In the genomic region with DNA sequence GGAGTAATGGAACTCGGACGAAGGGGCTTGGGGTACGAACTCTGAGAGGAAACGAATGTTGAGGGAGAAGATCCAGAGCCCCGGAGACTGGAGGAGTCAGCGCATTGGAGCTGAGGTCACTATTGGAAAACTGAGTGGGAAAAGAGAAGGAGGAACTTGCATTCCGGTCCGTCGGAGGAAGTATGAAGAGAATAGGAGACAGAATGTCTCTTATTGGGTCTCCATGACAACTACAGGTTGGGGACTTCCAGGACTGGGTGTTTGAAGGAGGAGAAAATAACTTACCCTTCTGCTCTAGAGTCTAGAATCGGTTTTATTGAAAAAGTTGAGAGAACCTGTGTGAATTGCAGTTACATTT, we compare ENCODE assay signal across 8 cellular contexts. TPM values are rescaled to one million over a fixed set of nuclear protein-coding genes. Genes with fewer than 3 reads are reported as not detected.
A peak's percentile ranks its signal among the peaks of the same experiment; 100 is the strongest.
DNase-seq lines count a peak whose midpoint lies in the region; ATAC-seq and TF ChIP-seq lines count a peak whose summit lies in the region.

No MANE protein-coding gene starts in this region.

- H3K9ac ChIP-seq in MM.1S (ENCODE audit: low read length), result peak overlapping the region; percentile 86

- peaks cover 38% of the 10 kb centered on the region for H3K79me2 ChIP-seq in MM.1S (ENCODE audit: low read length)

- H3K27me3 ChIP-seq in MM.1S (replicated peaks; ENCODE audit: insufficient read depth, low read length) (no peaks in the 10 kb centered on the region), thymus (ENCODE audit: control insufficient read depth, insufficient read depth) (no peaks in the 10 kb centered on the region)

- H3K27ac ChIP-seq in MM.1S (ENCODE audit: low read length), result peak overlapping the region; percentile 40
- H3K27ac ChIP-seq in caudate nucleus (ENCODE audit: low read depth, low read length), result peak overlapping the region; percentile 92
- H3K27ac ChIP-seq in thymus (ENCODE audit: low read depth), result peak overlapping the region; percentile 90

- H3K36me3 ChIP-seq in MM.1S (replicated peaks; ENCODE audit: insufficient read depth, low read length) (no peaks in the 10 kb centered on the region; the same call in 1 of the 2 replicates), thymus (ENCODE audit: control insufficient read depth, insufficient read depth) (peaks cover 6% of the 10 kb centered on the region)

- DNase-seq in NCI-H146 (lab: John Stamatoyannopoulos, UW) (peak; percentile 25), NCI-H146 treated with DMSO at 0.1 percent for 48 hours (lab: John Stamatoyannopoulos, UW; ENCODE audit: unreplicated experiment) (no peak), MM.1S (peak; percentile 26), caudate nucleus (lab: John Stamatoyannopoulos, UW) (peak in 2 of 61 donors; percentile 7 to 44), left lobe of liver (ENCODE audit: low spot score) (no peak), NCI-H1105 treated with DMSO at 0.1 percent for 48 hours (lab: John Stamatoyannopoulos, UW) (no peak), UCSD-AML1 (lab: John Stamatoyannopoulos, UW; ENCODE audit: unreplicated experiment) (no peak)

- H3K4me2 ChIP-seq in MM.1S (ENCODE audit: low read depth, low read length), result peak overlapping the region; percentile 78

- no peak for TF ChIP-seq CTCF in MM.1S (IDR thresholded peaks at IDR 0.05; ENCODE audit: low read length)

- H3K4me3 ChIP-seq in MM.1S (ENCODE audit: low read length), result peak overlapping the region; percentile 79
- H3K4me3 ChIP-seq in thymus (ENCODE audit: low read length), result peak overlapping the region; percentile 99

- H2AFZ ChIP-seq in MM.1S (ENCODE audit: low read length), result peak overlapping the region; percentile 54

- H3K9me3 ChIP-seq in MM.1S (replicated peaks; ENCODE audit: insufficient read depth, low read length) (no peaks in the 10 kb centered on the region), thymus (ENCODE audit: control insufficient read depth) (no peaks in the 10 kb centered on the region)

- ATAC-seq in left lobe of liver, result peak; percentile 16

- H3K9me2 ChIP-seq in MM.1S (replicated peaks; ENCODE audit: insufficient read depth, low read length), result no peaks in the 10 kb centered on the region

- peaks cover 12% of the 10 kb centered on the region for H3K4me1 ChIP-seq in MM.1S (ENCODE audit: low read length)
- no peaks in the 10 kb centered on the region for H3K4me1 ChIP-seq in thymus (ENCODE audit: control insufficient read depth, insufficient read depth, low read length)

- 0 out of 2 replicates have a peak, but pooled peaks cover 4% of the 10 kb centered on the region for H3F3A ChIP-seq in MM.1S (ENCODE audit: insufficient read depth, low read length)

- H4K20me1 ChIP-seq in MM.1S (ENCODE audit: insufficient read depth, low read length), result no peaks in the 10 kb centered on the region

- 1% methylated on average over 10 of the region's 10 CpGs for WGBS in thymus

RNA-seq across cellular contexts. Expression of gene GOSR1, which starts 0.5 kb away (rescaled TPM):
- total RNA-seq in left lobe of liver, result 23.2 TPM
- polyA plus RNA-seq in thymus, result 22.2 TPM

Comparison
In these comparisons a context has a peak if more than half of its experiments do, and no peak if none do; other contexts are left out.
1. DNase-seq: peak in NCI-H146 (single experiment) and MM.1S (single experiment); none in NCI-H146 treated with DMSO at 0.1 percent for 48 hours (single experiment), left lobe of liver (single experiment), NCI-H1105 treated with DMSO at 0.1 percent for 48 hours (single experiment) and UCSD-AML1 (single experiment).
2. H3K27ac ChIP-seq: peak in every context shown above with its lines; median percentile 92 in caudate nucleus; 90 in thymus; 40 in MM.1S.